12 cellular contexts compared by ENCODE assay signal in the genomic region with DNA sequence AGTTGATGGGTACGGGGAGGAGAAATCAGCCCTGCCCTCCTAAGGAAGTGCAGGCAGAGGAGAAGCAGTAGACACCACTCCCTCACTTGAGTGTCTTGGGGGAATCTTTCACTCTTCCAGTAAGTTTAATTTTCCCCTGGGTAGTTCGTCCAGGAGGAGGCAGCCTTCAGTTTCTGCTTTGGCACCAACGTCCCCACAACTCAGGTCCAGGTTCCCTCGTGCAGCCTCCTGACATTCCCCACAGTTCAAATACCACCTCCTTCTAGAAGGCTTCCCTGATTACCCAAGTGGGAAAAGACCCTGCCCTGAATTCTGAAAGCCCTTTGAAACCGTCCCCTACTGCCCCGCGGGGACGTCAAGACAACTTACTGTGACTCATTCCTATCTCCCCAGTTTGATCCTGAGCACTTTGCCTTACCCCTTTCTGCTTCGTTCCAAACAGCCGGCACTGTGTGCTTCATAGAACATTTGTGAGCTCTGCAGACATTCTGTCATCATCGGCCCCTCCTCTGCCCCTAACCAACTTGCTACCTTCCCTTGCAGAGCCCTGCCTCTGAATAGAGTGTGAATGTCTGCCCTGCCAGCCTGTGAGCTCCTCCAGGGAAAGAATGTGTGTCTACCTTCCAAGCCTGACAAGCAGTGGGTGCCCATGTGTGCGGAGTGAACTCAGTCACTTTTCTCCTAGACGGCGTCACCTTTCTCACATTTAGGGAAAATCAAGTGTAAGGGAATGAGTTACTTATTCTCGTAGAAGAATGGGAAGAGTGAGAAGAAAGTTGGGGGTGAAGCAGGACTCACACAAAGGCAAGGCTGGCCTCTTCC. TPM values are rescaled to one million over a fixed set of nuclear protein-coding genes. Genes with fewer than 3 reads are reported as not detected.
DNase-seq lines count a peak whose midpoint lies in the region; ATAC-seq, FAIRE-seq and TF ChIP-seq lines count a peak whose summit lies in the region.
"Had no signal": no experiment of that assay in that cellular context is flagged by ENCODE, and none has a peak within 500 bp of the region (broad histone marks: within the 10 kb centered on the region; RNA-seq: fewer than 3 reads in every experiment).

No MANE protein-coding gene starts in this region.

- TF ChIP-seq POLR2A in HepG2 (IDR thresholded peaks at IDR 0.05; ENCODE audit: insufficient read depth in 1 of 2, low read depth in 2 of 2, low read length in 2 of 2) = no peak
- no peak for TF ChIP-seq POLR2A in right lobe of liver (IDR thresholded peaks at IDR 0.05)

- POLR2A ChIA-PET in HepG2 (lab: Yijun Ruan, JAX) = interaction anchor here (0.9 to 2.3 kb wide), 2 partner anchors 28 to 56 kb away, joined by 3 to 7 read pairs; no protein-coding TSS in a partner anchor

- no peak for DNase-seq in HepG2 (ENCODE audit: low spot score)
- no peak for DNase-seq in right lobe of liver
- peak; percentile 57 for DNase-seq in SK-MEL-5 (ENCODE audit: low read depth, low spot score)
- peak; percentile 43 for DNase-seq in iPS-NIHi7 (ENCODE audit: extremely low spot score)
- DNase-seq in upper lobe of right lung = no peak
- DNase-seq in glomerular visceral epithelial cell (ENCODE audit: extremely low spot score) = no peak
- no peak for DNase-seq in 8988T
- DNase-seq: activated CD4-positive, CD25-positive, alpha-beta regulatory T cell treated with anti-CD3 and anti-CD28 coated beads, Interleukin-2, amount 50 U/mL, for 72 hours; C1 segment of cervical spinal cord; NCI-H1048 had no signal

- in situ Hi-C loops in HepG2 (cut with HindIII; ENCODE audit: extremely low pct_ligation_motif_present, low pct_unique_long_range_greater_than_20kb) (no loop called here), SK-MEL-5 (cut with HindIII; ENCODE audit: low pct_unique_long_range_greater_than_20kb, low sequenced_read_pairs) (no loop called here)

- H4K20me1 ChIP-seq in HepG2 (ENCODE audit: insufficient read depth, low read length) = no peaks in the 10 kb centered on the region

- 0 out of 2 replicates have a peak, but pooled peaks have one; percentile 40 for TF ChIP-seq RAD21 in HepG2 (CRISPR knock-in tag; IDR thresholded peaks at IDR 0.05)

- intact Hi-C loops in HepG2 (cut with micrococcal nuclease; ENCODE audit: unreplicated experiment) (no loop called here), right lobe of liver (cut with DNase I) (loop anchor here in 1 of 2 donors (10.0 kb wide), 1 partner anchor 61 kb away; no protein-coding TSS in a partner anchor), upper lobe of right lung (cut with DNase I) (no loop called here)

- no peaks in the 10 kb centered on the region for H3K79me2 ChIP-seq in HepG2 (ENCODE audit: insufficient read depth, low read length)

- CTCF ChIA-PET in HepG2 (lab: Yijun Ruan, JAX; ENCODE audit: low intra/inter-chr PET ratio, low total read pairs) = no interaction called here

- 81% methylated on average over 15 of the region's 15 CpGs for WGBS in HepG2 (ENCODE audit: low lambda C conversion rate)
- WGBS in right lobe of liver (ENCODE audit: insufficient coverage, low coverage, low lambda C conversion rate, missing lambda C conversion rate) = 74% methylated on average over 6 of the region's 15 CpGs

- ATAC-seq in HepG2 = no peak
- ATAC-seq in right lobe of liver = no peak
- ATAC-seq in upper lobe of right lung = peak; percentile 4
- no peak for ATAC-seq in HG02852 (IDR thresholded peaks at IDR 0.05; ENCODE audit: unreplicated experiment)

- H3K4me1 ChIP-seq in HepG2 (ENCODE audit: insufficient read depth, low read length) (peaks cover 15% of the 10 kb centered on the region), right lobe of liver (peaks cover 0 to 24% (median 12%) of the 10 kb centered on the region in 4 donors), upper lobe of right lung (peaks cover 21% of the 10 kb centered on the region)

- no peak overlapping the region for H2AFZ ChIP-seq in HepG2 (ENCODE audit: low read length)

- H3K4me2 ChIP-seq in HepG2 (ENCODE audit: low read depth, low read length) = no peak overlapping the region

- peak; percentile 40 for TF ChIP-seq CTCF in HepG2 (CRISPR knock-in tag; IDR thresholded peaks at IDR 0.05)
- no peak for TF ChIP-seq CTCF in right lobe of liver (IDR thresholded peaks at IDR 0.05)
- peak; percentile 14 for TF ChIP-seq CTCF in upper lobe of right lung (IDR thresholded peaks at IDR 0.05)

- no peak overlapping the region for H3K27ac ChIP-seq in HepG2 (ENCODE audit: extremely low read length, insufficient read depth, low read length)
- no peak overlapping the region for H3K27ac ChIP-seq in right lobe of liver
- H3K27ac ChIP-seq in upper lobe of right lung = no peak overlapping the region
- H3K27ac ChIP-seq: adrenal gland had no signal

- no TSS peak for BruUV-seq in HepG2 (replicated peaks; lab: Mats Ljungman, UMichigan)

- H3K27me3 ChIP-seq in HepG2 (ENCODE audit: control insufficient read depth in 1 of 2, insufficient read depth in 2 of 2, low read length in 2 of 2) = no peaks in the 10 kb centered on the region
- no peaks in the 10 kb centered on the region for H3K27me3 ChIP-seq in right lobe of liver
- no peaks in the 10 kb centered on the region for H3K27me3 ChIP-seq in upper lobe of right lung
- H3K27me3 ChIP-seq: adrenal gland had no signal

- no peak overlapping the region for H3K9ac ChIP-seq in HepG2 (ENCODE audit: insufficient read depth, low read depth, low read length)

- no peak for FAIRE-seq in HepG2 (lab: Jason Lieb, UNC)

- H3K4me3 ChIP-seq in HepG2 (replicated peaks in 1 of 3; ENCODE audit: insufficient read depth in 1 of 3, low read depth in 2 of 3, low read length in 3 of 3) (no peak overlapping the region), right lobe of liver (no peak overlapping the region), upper lobe of right lung (no peak overlapping the region)
- H3K4me3 ChIP-seq: adrenal gland had no signal

- H3K36me3 ChIP-seq in HepG2 (replicated peaks in 1 of 2; ENCODE audit: control insufficient read depth in 1 of 2, insufficient read depth in 2 of 2, low read length in 2 of 2) = peaks cover 0 to 2% of the 10 kb centered on the region in 2 experiments; a peak in 1 of 5 replicates
- H3K36me3 ChIP-seq in right lobe of liver = no peaks in the 10 kb centered on the region
- H3K36me3 ChIP-seq in upper lobe of right lung = no peaks in the 10 kb centered on the region
- H3K36me3 ChIP-seq: adrenal gland had no signal

- H3K9me3 ChIP-seq in HepG2 (ENCODE audit: low read length) (no peaks in the 10 kb centered on the region), right lobe of liver (no peaks in the 10 kb centered on the region), upper lobe of right lung (no peaks in the 10 kb centered on the region)
- H3K9me3 ChIP-seq: adrenal gland had no signal

- TF ChIP-seq EP300 in HepG2 (IDR thresholded peaks at IDR 0.05; ENCODE audit: low read depth in 2 of 2, low read length in 2 of 2) = no peak
- TF ChIP-seq EP300 in HepG2 (CRISPR knock-in tag; IDR thresholded peaks at IDR 0.05; ENCODE audit: borderline replicate concordance) = no peak

RNA-seq across cellular contexts. Expression of a gene that starts 14.5 kb away (rescaled TPM):
- 208 and 346 TPM in 2 replicates for total RNA-seq in HepG2 (2016; rRNA removed; fragmentation: Illumina TruSeq; extraction: Trizol)
- 41.2 and 44.6 TPM in 2 replicates for total RNA-seq in HepG2 (2016; cell fraction: cytosol; rRNA removed; fragmentation: Illumina TruSeq; extraction: Trizol; ENCODE audit: low read depth)
- 215 and 364 TPM in 2 replicates for total RNA-seq in HepG2 (2016; cell fraction: insoluble cytoplasmic fraction; rRNA removed; fragmentation: Illumina TruSeq; extraction: Trizol)
- total RNA-seq in HepG2 (2016; cell fraction: membrane; rRNA removed; fragmentation: Illumina TruSeq; extraction: Trizol) = 66.6 and 67.3 TPM in 2 replicates
- 83.4 and 83.7 TPM in 2 replicates for total RNA-seq in HepG2 (2016; cell fraction: nucleus; rRNA removed; fragmentation: Illumina TruSeq; extraction: Trizol)
- 257 and 356 TPM in 2 replicates for polyA plus RNA-seq in HepG2 (2011; rRNA removed)
- polyA plus RNA-seq in HepG2 (2011; cell fraction: cytosol; rRNA removed) = 182 and 220 TPM in 2 replicates
- 51.4 and 52.1 TPM in 2 replicates for polyA plus RNA-seq in HepG2 (2011; cell fraction: nucleus; rRNA removed)
- polyA plus RNA-seq in HepG2 (2012) = 184 and 206 TPM in 2 replicates
- polyA plus RNA-seq in HepG2 (2016; cell fraction: cytosol; fragmentation: Illumina TruSeq; extraction: Trizol; ENCODE audit: low read depth) = 72.3 and 76.1 TPM in 2 replicates
- 607 and 646 TPM in 2 replicates for polyA plus RNA-seq in HepG2 (2016; cell fraction: insoluble cytoplasmic fraction; fragmentation: Illumina TruSeq; extraction: Trizol; ENCODE audit: low read depth)
- polyA plus RNA-seq in HepG2 (2016; cell fraction: membrane; fragmentation: Illumina TruSeq; extraction: Trizol; ENCODE audit: low read depth) = 102 TPM in 2 replicates
- 218 and 240 TPM in 2 replicates for polyA plus RNA-seq in HepG2 (2016; cell fraction: nucleus; fragmentation: Illumina TruSeq; extraction: Trizol; ENCODE audit: insufficient read depth, low read depth)
- polyA minus RNA-seq in HepG2 (2011; rRNA and poly(A)+ RNA removed; ENCODE audit: low replicate concordance) = 39.8 and 85.1 TPM in 2 replicates
- polyA minus RNA-seq in HepG2 (2011; cell fraction: cytosol; rRNA and poly(A)+ RNA removed) = 43.2 and 55.2 TPM in 2 replicates
- 31.1 and 41.5 TPM in 2 replicates for polyA minus RNA-seq in HepG2 (2011; cell fraction: nucleus; rRNA and poly(A)+ RNA removed)
- total RNA-seq in right lobe of liver = 100 to 1,000 TPM in 2 of 6 experiments, 10 to 100 TPM in 4; 57.9 to 277 (median 81.0) TPM
- total RNA-seq in SK-MEL-5 (2014; rRNA removed; shearing (Covaris generic)) = 360 and 428 TPM in 2 replicates
- 350 and 532 TPM in 2 replicates for polyA plus RNA-seq in SK-MEL-5 (2015; cell fraction: cytosol; rRNA removed)
- 73.9 and 74.1 TPM in 2 replicates for polyA plus RNA-seq in SK-MEL-5 (2015; cell fraction: nucleus; rRNA removed)
- total RNA-seq in upper lobe of right lung = 132 TPM

RNA-seq across cellular contexts. Expression of a gene that starts 55.2 kb away (rescaled TPM):
- total RNA-seq in HepG2 (2016; rRNA removed; fragmentation: Illumina TruSeq; extraction: Trizol) (5.4 and 8.7 TPM in 2 replicates), right lobe of liver (1 to 10 TPM; 1.7 to 7.3 (median 3.4) TPM), upper lobe of right lung (15.4 TPM)
- total RNA-seq in HepG2 (2016; cell fraction: cytosol; rRNA removed; fragmentation: Illumina TruSeq; extraction: Trizol; ENCODE audit: low read depth) = 0.88 and 1.0 TPM in 2 replicates
- total RNA-seq in HepG2 (2016; cell fraction: insoluble cytoplasmic fraction; rRNA removed; fragmentation: Illumina TruSeq; extraction: Trizol) = 5.1 and 9.6 TPM in 2 replicates
- total RNA-seq in HepG2 (2016; cell fraction: membrane; rRNA removed; fragmentation: Illumina TruSeq; extraction: Trizol) = 2.8 and 3.2 TPM in 2 replicates
- total RNA-seq in HepG2 (2016; cell fraction: nucleus; rRNA removed; fragmentation: Illumina TruSeq; extraction: Trizol) = 11.8 and 14.8 TPM in 2 replicates
- 15.9 and 32.7 TPM in 2 replicates for polyA plus RNA-seq in HepG2 (2011; rRNA removed)
- 12.2 and 20.6 TPM in 2 replicates for polyA plus RNA-seq in HepG2 (2011; cell fraction: cytosol; rRNA removed)
- polyA plus RNA-seq in HepG2 (2011; cell fraction: nucleus; rRNA removed) = 28.3 and 48.7 TPM in 2 replicates
- 14.9 and 27.8 TPM in 2 replicates for polyA plus RNA-seq in HepG2 (2012)
- polyA plus RNA-seq in HepG2 (2016; cell fraction: cytosol; fragmentation: Illumina TruSeq; extraction: Trizol; ENCODE audit: low read depth) = 0.38 and 0.44 TPM in 2 replicates
- polyA plus RNA-seq in HepG2 (2016; cell fraction: insoluble cytoplasmic fraction; fragmentation: Illumina TruSeq; extraction: Trizol; ENCODE audit: low read depth) = 4.3 and 4.9 TPM in 2 replicates
- polyA plus RNA-seq in HepG2 (2016; cell fraction: membrane; fragmentation: Illumina TruSeq; extraction: Trizol; ENCODE audit: low read depth) = 0.95 and 1.0 TPM in 2 replicates
- polyA plus RNA-seq in HepG2 (2016; cell fraction: nucleus; fragmentation: Illumina TruSeq; extraction: Trizol; ENCODE audit: insufficient read depth, low read depth) = 13.0 and 15.3 TPM in 2 replicates
- 3.0 and 44.4 TPM in 2 replicates for polyA minus RNA-seq in HepG2 (2011; rRNA and poly(A)+ RNA removed; ENCODE audit: low replicate concordance)
- polyA minus RNA-seq in HepG2 (2011; cell fraction: cytosol; rRNA and poly(A)+ RNA removed) = 11.2 and 23.6 TPM in 2 replicates
- polyA minus RNA-seq in HepG2 (2011; cell fraction: nucleus; rRNA and poly(A)+ RNA removed) = 23.4 and 35.4 TPM in 2 replicates
- 6.9 and 7.8 TPM in 2 replicates for total RNA-seq in SK-MEL-5 (2014; rRNA removed; shearing (Covaris generic))
- 10.0 and 12.2 TPM in 2 replicates for polyA plus RNA-seq in SK-MEL-5 (2015; cell fraction: cytosol; rRNA removed)
- 14.8 and 33.6 TPM in 2 replicates for polyA plus RNA-seq in SK-MEL-5 (2015; cell fraction: nucleus; rRNA removed)

Comparison
In these comparisons a context has a peak if more than half of its experiments do, and no peak if none do; other contexts are left out.
1. CTCF ChIP-seq: peak in HepG2 (single experiment) and upper lobe of right lung (single experiment); none in right lobe of liver (0 of 4).
2. DNase-seq: peak in SK-MEL-5 (single experiment) and iPS-NIHi7 (single experiment); none in HepG2 (single experiment), right lobe of liver (0 of 3), upper lobe of right lung (single experiment), glomerular visceral epithelial cell (single experiment) and 8988T (single experiment).